Comparison of ENCODE assay signal across 11 cellular contexts in genomic region chr3:134333522-134334181, GRCh38. TPM values are rescaled to one million over a fixed set of nuclear protein-coding genes. Genes with fewer than 3 reads are reported as not detected.
DNase-seq lines count a peak whose midpoint lies in the region; ATAC-seq and TF ChIP-seq lines count a peak whose summit lies in the region.
"Had no signal": no experiment of that assay in that cellular context is flagged by ENCODE, and none has a peak within 500 bp of the region (broad histone marks: within the 10 kb centered on the region; RNA-seq: fewer than 3 reads in every experiment).

No MANE protein-coding gene starts in this region.

- TF ChIP-seq EP300 in ovary (IDR thresholded peaks at IDR 0.05) = peak; percentile 25

- no peaks in the 10 kb centered on the region for H3K27me3 ChIP-seq in ovary

- no peak for TF ChIP-seq POLR2A in ovary (IDR thresholded peaks at IDR 0.05)

- DNase-seq in AG09319 (ENCODE audit: extremely low read depth, low read depth) (no peak), NCI-H774 (lab: John Stamatoyannopoulos, UW) (peak; percentile 2), epithelial cell of prostate (ENCODE audit: low read depth, low spot score) (no peak), ovary (no peak), NCI-H2029 (lab: John Stamatoyannopoulos, UW) (no peak)
- DNase-seq: Calu3; hippocampal formation; stimulated activated CD4-positive, alpha-beta T cell treated with anti-CD3 and anti-CD28 coated beads, Interleukin-4, amount 100 ng/mL, for 1 hour had no signal

- intact Hi-C loops in ovary (cut with DNase I) = no loop called here

- H3K4me1 ChIP-seq in ovary (ENCODE audit: insufficient read depth) = peaks cover 16% of the 10 kb centered on the region

- TF ChIP-seq CTCF in AG09319 (IDR thresholded peaks at IDR 0.05; ENCODE audit: low read depth, low read length) = peak; percentile 12
- no peak for TF ChIP-seq CTCF in ovary (IDR thresholded peaks at IDR 0.05)

- H3K27ac ChIP-seq in epithelial cell of prostate = peak overlapping the region; percentile 100
- H3K27ac ChIP-seq in ovary = no peak overlapping the region

- no peak overlapping the region for H3K4me3 ChIP-seq in ovary

- no peaks in the 10 kb centered on the region for H3K9me3 ChIP-seq in ovary

- H3K36me3 ChIP-seq in ovary = no peaks in the 10 kb centered on the region

- 9 to 24% (median 17%) methylated on average over 10 of the region's 10 CpGs for WGBS in ovary, 3 donors

- ATAC-seq in HG02938 (IDR thresholded peaks at IDR 0.05; ENCODE audit: unreplicated experiment) (no peak), GM18520 (IDR thresholded peaks at IDR 0.05; ENCODE audit: unreplicated experiment) (no peak), GM19397 (IDR thresholded peaks at IDR 0.05; ENCODE audit: unreplicated experiment) (no peak)

RNA-seq across cellular contexts. Expression of gene AMOTL2, which starts 40.6 kb away (rescaled TPM):
- 10 to 100 TPM; 20.5 to 60.4 (median 44.8) TPM for total RNA-seq in ovary
- polyA plus RNA-seq in ovary = 10 to 100 TPM; 28.7 to 32.9 TPM
